Comparison of ENCODE assay signal across 9 cellular contexts in genomic region chr13:24747248-24748151, GRCh38. TPM values are rescaled to one million over a fixed set of nuclear protein-coding genes. Genes with fewer than 3 reads are reported as not detected.
DNase-seq lines count a peak whose midpoint lies in the region; ATAC-seq, FAIRE-seq and TF ChIP-seq lines count a peak whose summit lies in the region.
"Had no signal": no experiment of that assay in that cellular context is flagged by ENCODE, and none has a peak within 500 bp of the region (broad histone marks: within the 10 kb centered on the region; RNA-seq: fewer than 3 reads in every experiment).

No MANE protein-coding gene starts in this region.

- H2AFZ ChIP-seq in neural progenitor cell (replicated peaks): peak overlapping the region; percentile 82

- no peak overlapping the region for H3K27ac Mint-ChIP-seq in neural progenitor cell

- peak overlapping the region; percentile 24 for H3K4me3 ChIP-seq in ectodermal cell (ENCODE audit: insufficient read depth, low read depth, low read length)
- H3K4me3 ChIP-seq in neural progenitor cell: peak overlapping the region; percentile 45

- no peaks in the 10 kb centered on the region for H3F3A ChIP-seq in neural progenitor cell (ENCODE audit: low read depth)

- peak overlapping the region; percentile 88 for H3K4me3 Mint-ChIP-seq in neural progenitor cell

- H3K4me1 Mint-ChIP-seq in neural progenitor cell: peaks cover 18% of the 10 kb centered on the region

- peaks cover 8% of the 10 kb centered on the region for H4K20me1 ChIP-seq in neural progenitor cell (ENCODE audit: low read depth)

- H3K4me2 ChIP-seq in neural progenitor cell: peak overlapping the region; percentile 90

- H3K9me3 ChIP-seq in ectodermal cell (ENCODE audit: control insufficient read depth, low read length) (no peaks in the 10 kb centered on the region), neural progenitor cell (ENCODE audit: low read depth) (no peaks in the 10 kb centered on the region)

- H3K36me3 ChIP-seq in ectodermal cell (ENCODE audit: control insufficient read depth, insufficient read depth, low read length) (no peaks in the 10 kb centered on the region), neural progenitor cell (no peaks in the 10 kb centered on the region)

- H3K27me3 Mint-ChIP-seq in neural progenitor cell (ENCODE audit: insufficient read depth, low read depth): peaks cover 51% of the 10 kb centered on the region

- H3K36me3 Mint-ChIP-seq in neural progenitor cell: no peaks in the 10 kb centered on the region

- ATAC-seq in GM18502 (IDR thresholded peaks at IDR 0.05; ENCODE audit: poor library complexity, unreplicated experiment): no peak

- FAIRE-seq in GM19239 (lab: Jason Lieb, UNC): no peak

- H3K9ac ChIP-seq in neural progenitor cell: no peak overlapping the region

- peaks cover 2% of the 10 kb centered on the region for H3K9me3 Mint-ChIP-seq in neural progenitor cell

- peaks cover 81% of the 10 kb centered on the region for H3K27me3 ChIP-seq in ectodermal cell (ENCODE audit: control insufficient read depth, insufficient read depth, low read length, poor library complexity, severe bottlenecking)
- peaks cover 97% of the 10 kb centered on the region for H3K27me3 ChIP-seq in neural progenitor cell

- H3K27ac ChIP-seq in ectodermal cell (ENCODE audit: insufficient read depth, low read depth, low read length, poor library complexity, severe bottlenecking) (no peak overlapping the region), neural progenitor cell (no peak overlapping the region)
- H3K27ac ChIP-seq: 22Rv1 had no signal

- H3K4me1 ChIP-seq in ectodermal cell (ENCODE audit: control insufficient read depth, insufficient read depth, low read length): peaks cover 8% of the 10 kb centered on the region
- peaks cover 25% of the 10 kb centered on the region for H3K4me1 ChIP-seq in neural progenitor cell

- H3K79me2 ChIP-seq in neural progenitor cell (ENCODE audit: low read depth): no peaks in the 10 kb centered on the region

- peak; percentile 71 for DNase-seq in DMS 273 (lab: John Stamatoyannopoulos, UW; ENCODE audit: unreplicated experiment)
- no peak for DNase-seq in DMS 273 treated with DMSO at 0.1 percent for 48 hours (lab: John Stamatoyannopoulos, UW)
- peak; percentile 36 for DNase-seq in NCI-H748 treated with DMSO at 0.1 percent for 48 hours (lab: John Stamatoyannopoulos, UW)
- DNase-seq in neural progenitor cell (ENCODE audit: low spot score): peak; percentile 56
- DNase-seq in GM19239 (ENCODE audit: insufficient read length, low spot score): no peak
- no peak for DNase-seq in SW 1271 (lab: John Stamatoyannopoulos, UW)

- no peak for TF ChIP-seq CTCF in neural progenitor cell (IDR thresholded peaks at IDR 0.05)

- WGBS in ectodermal cell, 2 experiments: 2% methylated on average over 68 of the region's 68 CpGs

RNA-seq across cellular contexts. Expression of gene RNF17, which starts 16.5 kb away (rescaled TPM):
- not detected for polyA plus RNA-seq in ectodermal cell (2013, experiment 1 of 4)
- polyA plus RNA-seq in ectodermal cell (2013, experiment 2 of 4): not detected
- polyA plus RNA-seq in ectodermal cell (2013, experiment 3 of 4): not detected
- polyA plus RNA-seq in ectodermal cell (2013, experiment 4 of 4): not detected
- total RNA-seq in neural progenitor cell (ENCODE audit: low replicate concordance): not detected in 2 replicates

Comparison
In these comparisons a context has a peak if more than half of its experiments do, and no peak if none do; other contexts are left out.
1. DNase-seq: peak in DMS 273 (single experiment), NCI-H748 treated with DMSO at 0.1 percent for 48 hours (single experiment) and neural progenitor cell (single experiment); none in DMS 273 treated with DMSO at 0.1 percent for 48 hours (single experiment), GM19239 (single experiment) and SW 1271 (0 of 2).